ENCODE assay signal across 1 cellular context in the genomic region with DNA sequence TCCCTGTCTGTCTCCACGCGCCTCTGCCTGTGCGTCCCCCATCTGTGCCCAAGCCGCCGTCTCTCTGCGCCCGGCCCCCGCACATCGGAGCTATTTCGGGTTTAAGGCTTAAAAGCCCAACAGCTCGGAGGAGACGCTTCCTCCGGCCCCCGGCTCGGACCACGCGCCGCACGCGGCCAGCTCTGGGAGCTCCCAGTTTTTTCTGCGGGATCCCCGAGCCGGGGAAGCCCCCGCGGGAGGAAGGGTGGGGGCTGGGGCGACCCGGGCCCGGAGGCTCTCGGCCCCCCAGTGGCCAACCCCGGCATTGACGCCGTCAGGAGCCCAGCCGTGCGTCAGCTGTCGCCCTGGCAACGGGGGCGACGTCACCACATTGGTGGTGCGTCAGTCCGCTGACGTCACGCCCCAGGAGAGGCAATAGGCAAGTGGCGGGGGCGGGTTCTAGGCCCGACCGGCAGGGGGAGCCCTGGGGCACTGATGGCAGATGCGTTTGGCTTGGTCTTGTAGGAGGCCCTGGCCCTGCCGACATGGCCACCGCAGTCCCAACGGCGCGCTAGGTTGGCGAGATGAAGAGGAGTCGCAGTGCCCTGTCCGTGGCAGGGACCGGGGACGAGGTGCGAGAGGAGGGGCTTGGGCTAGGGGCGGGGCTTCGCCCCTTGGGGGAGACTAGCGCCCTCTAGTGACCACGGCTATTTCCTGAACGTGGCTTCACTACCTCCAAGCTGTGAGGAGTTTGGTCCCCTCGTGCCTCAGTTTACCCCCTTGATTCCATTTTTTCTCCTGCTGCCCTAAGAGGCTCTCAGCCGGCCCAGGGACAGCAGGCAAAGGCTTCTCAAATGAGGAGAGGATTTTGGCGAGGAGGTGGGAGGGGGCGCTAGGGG.
TF ChIP-seq lines count a peak whose summit lies in the region.

No MANE protein-coding gene starts in this region.

TF ChIP-seq in HepG2, 621 proteins besides CTCF, POLR2A, EP300 and RAD21 (continued from another document and continues in another):
- TF ChIP-seq, protein P1, sequence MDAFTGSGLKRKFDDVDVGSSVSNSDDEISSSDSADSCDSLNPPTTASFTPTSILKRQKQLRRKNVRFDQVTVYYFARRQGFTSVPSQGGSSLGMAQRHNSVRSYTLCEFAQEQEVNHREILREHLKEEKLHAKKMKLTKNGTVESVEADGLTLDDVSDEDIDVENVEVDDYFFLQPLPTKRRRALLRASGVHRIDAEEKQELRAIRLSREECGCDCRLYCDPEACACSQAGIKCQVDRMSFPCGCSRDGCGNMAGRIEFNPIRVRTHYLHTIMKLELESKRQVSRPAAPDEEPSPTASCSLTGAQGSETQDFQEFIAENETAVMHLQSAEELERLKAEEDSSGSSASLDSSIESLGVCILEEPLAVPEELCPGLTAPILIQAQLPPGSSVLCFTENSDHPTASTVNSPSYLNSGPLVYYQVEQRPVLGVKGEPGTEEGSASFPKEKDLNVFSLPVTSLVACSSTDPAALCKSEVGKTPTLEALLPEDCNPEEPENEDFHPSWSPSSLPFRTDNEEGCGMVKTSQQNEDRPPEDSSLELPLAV (CRISPR knock-in tag; conservative IDR thresholded peaks at IDR 0.05; ENCODE audit: low read depth): no peak
- TF ChIP-seq NFIC (IDR thresholded peaks at IDR 0.05; ENCODE audit: low read length) (no peak), ZNF678 (CRISPR knock-in tag; IDR thresholded peaks at IDR 0.05) (0 out of 2 replicates have a peak, but pooled peaks have one; percentile 24), JDP2 (CRISPR knock-in tag; IDR thresholded peaks at IDR 0.05; ENCODE audit: borderline replicate concordance) (no peak), GATAD1 (CRISPR knock-in tag; IDR thresholded peaks at IDR 0.05) (peak; percentile 50; the same call in 1 of the 2 replicates), ZBTB38 (CRISPR knock-in tag; IDR thresholded peaks at IDR 0.05) (no peak), JUN (CRISPR knock-in tag; IDR thresholded peaks at IDR 0.05) (peak; percentile 82; the same call in 1 of the 2 replicates), ZNF121 (CRISPR knock-in tag; IDR thresholded peaks at IDR 0.05) (no peak), MAFG (CRISPR knock-in tag; IDR thresholded peaks at IDR 0.05) (no peak), BRD4 (CRISPR knock-in tag; IDR thresholded peaks at IDR 0.05) (0 out of 2 replicates have a peak, but pooled peaks have one; percentile 45), ZNF510 (CRISPR knock-in tag; IDR thresholded peaks at IDR 0.05; ENCODE audit: low read depth) (no peak; the same call in 1 of the 2 replicates), TBX3 (IDR thresholded peaks at IDR 0.05; ENCODE audit: borderline replicate concordance) (peak; percentile 88), NONO (IDR thresholded peaks at IDR 0.05) (no peak), NONO (CRISPR knock-in tag; conservative IDR thresholded peaks at IDR 0.05) (peak; percentile 97), EED (CRISPR knock-in tag; IDR thresholded peaks at IDR 0.05) (no peak), KDM5B (CRISPR knock-in tag; IDR thresholded peaks at IDR 0.05; ENCODE audit: borderline replicate concordance) (peak; percentile 87), SATB2 (CRISPR knock-in tag; IDR thresholded peaks at IDR 0.05) (no peak; the same call in 1 of the 2 replicates), ZNF629 (CRISPR knock-in tag; conservative IDR thresholded peaks at IDR 0.05) (peak; percentile 52; the same call in 1 of the 2 replicates), ZNF772 (CRISPR knock-in tag; IDR thresholded peaks at IDR 0.05) (no peak), ZNF567 (CRISPR knock-in tag; IDR thresholded peaks at IDR 0.05; ENCODE audit: borderline replicate concordance) (no peak; the same call in 1 of the 2 replicates), SALL1 (CRISPR knock-in tag; IDR thresholded peaks at IDR 0.05) (peak; percentile 84), ATF7-NPFF (CRISPR knock-in tag; IDR thresholded peaks at IDR 0.05; ENCODE audit: low read depth) (peak; percentile 93), SP4 (CRISPR knock-in tag; IDR thresholded peaks at IDR 0.05) (peak; percentile 89), ZNF83 (CRISPR knock-in tag; IDR thresholded peaks at IDR 0.05; ENCODE audit: borderline replicate concordance) (no peak), HNF4A (CRISPR knock-in tag; IDR thresholded peaks at IDR 0.05) (peak; percentile 62), ZNF644 (CRISPR knock-in tag; IDR thresholded peaks at IDR 0.05; ENCODE audit: low read depth) (no peak), SSRP1 (CRISPR knock-in tag; IDR thresholded peaks at IDR 0.05) (peak; percentile 62; the same call in 1 of the 2 replicates), PCBP1 (IDR thresholded peaks at IDR 0.05; ENCODE audit: borderline replicate concordance, low read depth, low read length) (peak; percentile 74; the same call in 1 of the 2 replicates), GFI1 (CRISPR knock-in tag; IDR thresholded peaks at IDR 0.05; ENCODE audit: borderline replicate concordance) (no peak; the same call in 1 of the 2 replicates), NPAS2 (CRISPR knock-in tag; IDR thresholded peaks at IDR 0.05; ENCODE audit: borderline replicate concordance) (no peak), GTF2F1 (IDR thresholded peaks at IDR 0.05; ENCODE audit: low read length) (0 out of 2 replicates have a peak, but pooled peaks have one; percentile 34), POGZ (CRISPR knock-in tag; IDR thresholded peaks at IDR 0.05) (peak; percentile 96), GABPA (IDR thresholded peaks at IDR 0.05; ENCODE audit: low read depth, low read length) (no peak), GABPA (CRISPR knock-in tag; IDR thresholded peaks at IDR 0.05; ENCODE audit: low read depth) (peak; percentile 33), HES4 (CRISPR knock-in tag; IDR thresholded peaks at IDR 0.05; ENCODE audit: borderline replicate concordance) (0 out of 2 replicates have a peak, but pooled peaks have one; percentile 55)
- TF ChIP-seq, protein P2, sequence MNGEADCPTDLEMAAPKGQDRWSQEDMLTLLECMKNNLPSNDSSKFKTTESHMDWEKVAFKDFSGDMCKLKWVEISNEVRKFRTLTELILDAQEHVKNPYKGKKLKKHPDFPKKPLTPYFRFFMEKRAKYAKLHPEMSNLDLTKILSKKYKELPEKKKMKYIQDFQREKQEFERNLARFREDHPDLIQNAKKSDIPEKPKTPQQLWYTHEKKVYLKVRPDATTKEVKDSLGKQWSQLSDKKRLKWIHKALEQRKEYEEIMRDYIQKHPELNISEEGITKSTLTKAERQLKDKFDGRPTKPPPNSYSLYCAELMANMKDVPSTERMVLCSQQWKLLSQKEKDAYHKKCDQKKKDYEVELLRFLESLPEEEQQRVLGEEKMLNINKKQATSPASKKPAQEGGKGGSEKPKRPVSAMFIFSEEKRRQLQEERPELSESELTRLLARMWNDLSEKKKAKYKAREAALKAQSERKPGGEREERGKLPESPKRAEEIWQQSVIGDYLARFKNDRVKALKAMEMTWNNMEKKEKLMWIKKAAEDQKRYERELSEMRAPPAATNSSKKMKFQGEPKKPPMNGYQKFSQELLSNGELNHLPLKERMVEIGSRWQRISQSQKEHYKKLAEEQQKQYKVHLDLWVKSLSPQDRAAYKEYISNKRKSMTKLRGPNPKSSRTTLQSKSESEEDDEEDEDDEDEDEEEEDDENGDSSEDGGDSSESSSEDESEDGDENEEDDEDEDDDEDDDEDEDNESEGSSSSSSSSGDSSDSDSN (CRISPR knock-in tag; IDR thresholded peaks at IDR 0.05): peak; percentile 73; the same call in 1 of the 2 replicates
- TF ChIP-seq, protein P3, sequence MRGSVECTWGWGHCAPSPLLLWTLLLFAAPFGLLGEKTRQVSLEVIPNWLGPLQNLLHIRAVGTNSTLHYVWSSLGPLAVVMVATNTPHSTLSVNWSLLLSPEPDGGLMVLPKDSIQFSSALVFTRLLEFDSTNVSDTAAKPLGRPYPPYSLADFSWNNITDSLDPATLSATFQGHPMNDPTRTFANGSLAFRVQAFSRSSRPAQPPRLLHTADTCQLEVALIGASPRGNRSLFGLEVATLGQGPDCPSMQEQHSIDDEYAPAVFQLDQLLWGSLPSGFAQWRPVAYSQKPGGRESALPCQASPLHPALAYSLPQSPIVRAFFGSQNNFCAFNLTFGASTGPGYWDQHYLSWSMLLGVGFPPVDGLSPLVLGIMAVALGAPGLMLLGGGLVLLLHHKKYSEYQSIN (CRISPR knock-in tag; IDR thresholded peaks at IDR 0.05; ENCODE audit: borderline replicate concordance): no peak
- TF ChIP-seq, protein P4, sequence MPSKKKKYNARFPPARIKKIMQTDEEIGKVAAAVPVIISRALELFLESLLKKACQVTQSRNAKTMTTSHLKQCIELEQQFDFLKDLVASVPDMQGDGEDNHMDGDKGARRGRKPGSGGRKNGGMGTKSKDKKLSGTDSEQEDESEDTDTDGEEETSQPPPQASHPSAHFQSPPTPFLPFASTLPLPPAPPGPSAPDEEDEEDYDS (CRISPR knock-in tag; IDR thresholded peaks at IDR 0.05): peak; percentile 60
- TF ChIP-seq, protein P5, sequence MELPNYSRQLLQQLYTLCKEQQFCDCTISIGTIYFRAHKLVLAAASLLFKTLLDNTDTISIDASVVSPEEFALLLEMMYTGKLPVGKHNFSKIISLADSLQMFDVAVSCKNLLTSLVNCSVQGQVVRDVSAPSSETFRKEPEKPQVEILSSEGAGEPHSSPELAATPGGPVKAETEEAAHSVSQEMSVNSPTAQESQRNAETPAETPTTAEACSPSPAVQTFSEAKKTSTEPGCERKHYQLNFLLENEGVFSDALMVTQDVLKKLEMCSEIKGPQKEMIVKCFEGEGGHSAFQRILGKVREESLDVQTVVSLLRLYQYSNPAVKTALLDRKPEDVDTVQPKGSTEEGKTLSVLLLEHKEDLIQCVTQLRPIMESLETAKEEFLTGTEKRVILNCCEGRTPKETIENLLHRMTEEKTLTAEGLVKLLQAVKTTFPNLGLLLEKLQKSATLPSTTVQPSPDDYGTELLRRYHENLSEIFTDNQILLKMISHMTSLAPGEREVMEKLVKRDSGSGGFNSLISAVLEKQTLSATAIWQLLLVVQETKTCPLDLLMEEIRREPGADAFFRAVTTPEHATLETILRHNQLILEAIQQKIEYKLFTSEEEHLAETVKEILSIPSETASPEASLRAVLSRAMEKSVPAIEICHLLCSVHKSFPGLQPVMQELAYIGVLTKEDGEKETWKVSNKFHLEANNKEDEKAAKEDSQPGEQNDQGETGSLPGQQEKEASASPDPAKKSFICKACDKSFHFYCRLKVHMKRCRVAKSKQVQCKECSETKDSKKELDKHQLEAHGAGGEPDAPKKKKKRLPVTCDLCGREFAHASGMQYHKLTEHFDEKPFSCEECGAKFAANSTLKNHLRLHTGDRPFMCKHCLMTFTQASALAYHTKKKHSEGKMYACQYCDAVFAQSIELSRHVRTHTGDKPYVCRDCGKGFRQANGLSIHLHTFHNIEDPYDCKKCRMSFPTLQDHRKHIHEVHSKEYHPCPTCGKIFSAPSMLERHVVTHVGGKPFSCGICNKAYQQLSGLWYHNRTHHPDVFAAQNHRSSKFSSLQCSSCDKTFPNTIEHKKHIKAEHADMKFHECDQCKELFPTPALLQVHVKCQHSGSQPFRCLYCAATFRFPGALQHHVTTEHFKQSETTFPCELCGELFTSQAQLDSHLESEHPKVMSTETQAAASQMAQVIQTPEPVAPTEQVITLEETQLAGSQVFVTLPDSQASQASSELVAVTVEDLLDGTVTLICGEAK (IDR thresholded peaks at IDR 0.05): no peak
- TF ChIP-seq, protein P5 (CRISPR knock-in tag; IDR thresholded peaks at IDR 0.05): peak; percentile 60; the same call in 1 of the 2 replicates
- TF ChIP-seq, protein P6, sequence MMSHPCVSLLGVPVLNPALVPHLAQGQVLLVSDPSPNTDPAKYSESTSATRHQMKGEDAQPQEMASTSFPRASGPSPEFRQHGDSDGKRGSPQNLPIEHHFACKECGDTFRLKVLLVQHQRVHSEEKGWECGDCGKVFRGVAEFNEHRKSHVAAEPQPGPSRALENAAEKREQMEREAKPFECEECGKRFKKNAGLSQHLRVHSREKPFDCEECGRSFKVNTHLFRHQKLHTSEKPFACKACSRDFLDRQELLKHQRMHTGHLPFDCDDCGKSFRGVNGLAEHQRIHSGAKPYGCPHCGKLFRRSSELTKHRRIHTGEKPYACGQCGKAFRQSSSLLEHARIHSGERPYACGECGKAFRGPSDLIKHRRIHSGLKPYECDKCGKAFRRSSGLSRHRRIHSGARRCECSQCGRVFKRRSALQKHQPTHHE (CRISPR knock-in tag; IDR thresholded peaks at IDR 0.05; ENCODE audit: borderline replicate concordance): peak; percentile 95
- TF ChIP-seq, protein P7, sequence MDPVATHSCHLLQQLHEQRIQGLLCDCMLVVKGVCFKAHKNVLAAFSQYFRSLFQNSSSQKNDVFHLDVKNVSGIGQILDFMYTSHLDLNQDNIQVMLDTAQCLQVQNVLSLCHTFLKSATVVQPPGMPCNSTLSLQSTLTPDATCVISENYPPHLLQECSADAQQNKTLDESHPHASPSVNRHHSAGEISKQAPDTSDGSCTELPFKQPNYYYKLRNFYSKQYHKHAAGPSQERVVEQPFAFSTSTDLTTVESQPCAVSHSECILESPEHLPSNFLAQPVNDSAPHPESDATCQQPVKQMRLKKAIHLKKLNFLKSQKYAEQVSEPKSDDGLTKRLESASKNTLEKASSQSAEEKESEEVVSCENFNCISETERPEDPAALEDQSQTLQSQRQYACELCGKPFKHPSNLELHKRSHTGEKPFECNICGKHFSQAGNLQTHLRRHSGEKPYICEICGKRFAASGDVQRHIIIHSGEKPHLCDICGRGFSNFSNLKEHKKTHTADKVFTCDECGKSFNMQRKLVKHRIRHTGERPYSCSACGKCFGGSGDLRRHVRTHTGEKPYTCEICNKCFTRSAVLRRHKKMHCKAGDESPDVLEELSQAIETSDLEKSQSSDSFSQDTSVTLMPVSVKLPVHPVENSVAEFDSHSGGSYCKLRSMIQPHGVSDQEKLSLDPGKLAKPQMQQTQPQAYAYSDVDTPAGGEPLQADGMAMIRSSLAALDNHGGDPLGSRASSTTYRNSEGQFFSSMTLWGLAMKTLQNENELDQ (CRISPR knock-in tag; IDR thresholded peaks at IDR 0.05; ENCODE audit: borderline replicate concordance): no peak
